In the genomic region with DNA sequence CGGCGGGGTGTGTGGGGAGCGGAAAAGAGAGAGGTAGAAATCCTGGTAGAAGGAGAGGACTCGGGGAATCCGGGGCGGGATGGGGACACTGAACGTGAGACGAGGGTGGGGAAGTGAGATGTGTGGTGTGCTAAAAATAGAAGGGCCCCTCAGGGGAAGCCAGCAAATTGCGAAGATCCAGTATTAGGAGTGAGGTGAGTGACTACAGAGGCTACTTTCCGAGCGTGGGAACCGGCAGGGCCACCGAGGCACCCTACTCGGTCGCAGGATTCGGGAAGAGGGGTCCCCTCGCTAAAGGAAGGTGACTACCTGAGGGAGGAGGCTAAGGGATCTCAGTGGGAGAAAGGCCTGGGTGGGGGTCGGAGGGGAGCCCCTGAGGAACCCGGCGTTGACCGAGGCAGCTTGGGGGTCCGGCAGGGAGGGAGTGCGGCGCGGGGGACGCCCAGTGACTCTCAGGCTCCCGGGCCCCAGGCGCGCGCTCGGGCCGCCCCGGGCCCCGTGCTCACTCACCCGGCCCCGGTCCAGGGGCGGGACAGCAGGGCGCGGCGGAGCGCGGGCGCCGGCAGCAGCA, we compare ENCODE assay signal across 8 cellular contexts. TPM values are rescaled to one million over a fixed set of nuclear protein-coding genes. Genes with fewer than 3 reads are reported as not detected.
DNase-seq lines count a peak whose midpoint lies in the region; ATAC-seq and TF ChIP-seq lines count a peak whose summit lies in the region.

No MANE protein-coding gene starts in this region.

- peaks cover 3% of the 10 kb centered on the region; the same call in 1 of the 2 replicates for H3K36me3 ChIP-seq in HUES64 (ENCODE audit: insufficient read depth, low read length)

- H3K4me3 ChIP-seq in HUES64 (ENCODE audit: low read length), result peak overlapping the region; percentile 92

- peak; percentile 55 for DNase-seq in GM10266 (ENCODE audit: extremely low spot score)
- peak in 1 of 2 donors; percentile 16 for DNase-seq in activated naive CD4-positive, alpha-beta T cell treated with anti-CD3 and anti-CD28 coated beads, Interleukin-2, amount 50 U/mL, for 72 hours (ENCODE audit: low spot score in 2 of 2)
- peak; percentile 58 for DNase-seq in hepatic stellate cell (ENCODE audit: low spot score)
- DNase-seq in stimulated activated CD8-positive, alpha-beta memory T cell treated with anti-CD3 and anti-CD28 coated beads, Interleukin-4, amount 100 ng/mL, for 48 hours, result peak; percentile 41
- DNase-seq in NK-92 treated with Interleukin-12 subunit alpha and Interleukin-12 subunit beta, amount 100 ng/mL, for 24 hours (lab: John Stamatoyannopoulos, UW), result no peak
- no peak for DNase-seq in NCI-H2029 treated with DMSO at 0.1 percent for 48 hours (lab: John Stamatoyannopoulos, UW)
- DNase-seq in superior temporal gyrus (ENCODE audit: extremely low spot score), result no peak

- peaks cover 4% of the 10 kb centered on the region; the same call in 1 of the 2 replicates for H3K4me1 ChIP-seq in HUES64 (ENCODE audit: insufficient read depth, low read length)

- ATAC-seq in activated naive CD4-positive, alpha-beta T cell treated with anti-CD3 and anti-CD28 coated beads, Interleukin-2, amount 50 U/mL, for 72 hours, result peak in 1 of 2 donors; percentile 0

- 1% methylated on average over 44 of the region's 44 CpGs for WGBS in HUES64

- H3K27me3 ChIP-seq in HUES64 (ENCODE audit: insufficient read depth, low read length), result peaks cover 11% of the 10 kb centered on the region; the same call in 1 of the 2 replicates

- no peaks in the 10 kb centered on the region for H3K9me3 ChIP-seq in HUES64 (ENCODE audit: insufficient read depth, low read depth, low read length)

- no peak for TF ChIP-seq CTCF in GM10266 (IDR thresholded peaks at IDR 0.05; ENCODE audit: control insufficient read depth, insufficient read depth, low read depth, missing control alignments)

- peaks cover 4 to 9% of the 10 kb centered on the region in 2 donors for H3K36me3 Mint-ChIP-seq in activated naive CD4-positive, alpha-beta T cell treated with anti-CD3 and anti-CD28 coated beads, Interleukin-2, amount 50 U/mL, for 72 hours

- H3K9ac ChIP-seq in HUES64 (ENCODE audit: low read depth, low read length), result peak overlapping the region; percentile 94

- H3K9me3 Mint-ChIP-seq in activated naive CD4-positive, alpha-beta T cell treated with anti-CD3 and anti-CD28 coated beads, Interleukin-2, amount 50 U/mL, for 72 hours, result no peaks in the 10 kb centered on the region

- H3K27ac Mint-ChIP-seq in activated naive CD4-positive, alpha-beta T cell treated with anti-CD3 and anti-CD28 coated beads, Interleukin-2, amount 50 U/mL, for 72 hours, result peak overlapping the region; percentile 96

- peak overlapping the region; percentile 88 for H3K27ac ChIP-seq in HUES64 (ENCODE audit: low read depth, low read length)

RNA-seq across cellular contexts. Expression of gene ALDH4A1, which starts 0.3 kb away (rescaled TPM):
- polyA plus RNA-seq in HUES64 (2013, experiment 1 of 2), result 20.7 TPM
- 17.5 TPM for polyA plus RNA-seq in HUES64 (2013, experiment 2 of 2)
- total RNA-seq in activated naive CD4-positive, alpha-beta T cell treated with anti-CD3 and anti-CD28 coated beads, Interleukin-2, amount 50 U/mL, for 72 hours, result 1 to 10 TPM; 7.4 to 9.8 TPM

RNA-seq across cellular contexts. Expression of gene TAS1R2, which starts 42.6 kb away (rescaled TPM):
- polyA plus RNA-seq in HUES64 (2013, experiment 1 of 2), result not detected
- not detected for polyA plus RNA-seq in HUES64 (2013, experiment 2 of 2)
- total RNA-seq in activated naive CD4-positive, alpha-beta T cell treated with anti-CD3 and anti-CD28 coated beads, Interleukin-2, amount 50 U/mL, for 72 hours, result not detected

RNA-seq across cellular contexts. Expression of gene IFFO2, which starts 54.4 kb away (rescaled TPM):
- 3.8 TPM for polyA plus RNA-seq in HUES64 (2013, experiment 1 of 2)
- 3.2 TPM for polyA plus RNA-seq in HUES64 (2013, experiment 2 of 2)
- total RNA-seq in activated naive CD4-positive, alpha-beta T cell treated with anti-CD3 and anti-CD28 coated beads, Interleukin-2, amount 50 U/mL, for 72 hours, result 10 to 100 TPM; 27.3 to 41.7 TPM

Comparison
In these comparisons a context has a peak if more than half of its experiments do, and no peak if none do; other contexts are left out.
1. DNase-seq: peak in GM10266 (single experiment), hepatic stellate cell (single experiment) and stimulated activated CD8-positive, alpha-beta memory T cell treated with anti-CD3 and anti-CD28 coated beads, Interleukin-4, amount 100 ng/mL, for 48 hours (single experiment); none in NK-92 treated with Interleukin-12 subunit alpha and Interleukin-12 subunit beta, amount 100 ng/mL, for 24 hours (single experiment), NCI-H2029 treated with DMSO at 0.1 percent for 48 hours (single experiment) and superior temporal gyrus (single experiment).